In genomic region chr1:244303610-244303969, GRCh38 we compare ENCODE assay signal across 1 cellular context.
TF ChIP-seq lines count a peak whose summit lies in the region.

No MANE protein-coding gene starts in this region.

TF ChIP-seq in endothelial cell of umbilical vein, 7 proteins besides CTCF, POLR2A, EP300 and RAD21:
- TF ChIP-seq GATA2 (IDR thresholded peaks at IDR 0.05; ENCODE audit: insufficient read depth, insufficient read length, low read depth, low read length), result no peak
- TF ChIP-seq POLR2AphosphoS5 (IDR thresholded peaks at IDR 0.05; ENCODE audit: insufficient read depth, low read depth, low read length), result no peak
- no peak for TF ChIP-seq MYC (IDR thresholded peaks at IDR 0.05; ENCODE audit: low read depth, low read length)
- TF ChIP-seq EZH2 (IDR thresholded peaks at IDR 0.05; ENCODE audit: borderline replicate concordance, low read depth, low read length, severe bottlenecking), result no peak
- no peak for TF ChIP-seq MAX (IDR thresholded peaks at IDR 0.05; ENCODE audit: insufficient read depth, insufficient read length)
- TF ChIP-seq JUN (IDR thresholded peaks at IDR 0.05; ENCODE audit: borderline replicate concordance, insufficient read depth, insufficient read length, low read depth), result no peak
- TF ChIP-seq FOS (IDR thresholded peaks at IDR 0.05; ENCODE audit: borderline replicate concordance, insufficient read depth, low read length), result no peak
